1 cellular context compared by ENCODE assay signal in genomic region chr6:165848099-165848461, GRCh38.
A peak's percentile ranks its signal among the peaks of the same experiment; 100 is the strongest.
TF ChIP-seq lines count a peak whose summit lies in the region.

No MANE protein-coding gene starts in this region.

TF ChIP-seq in H1, 55 proteins besides CTCF, POLR2A, EP300 and RAD21 (continued from another document):
- TF ChIP-seq USF2 (IDR thresholded peaks at IDR 0.05; ENCODE audit: low read length) (0 out of 2 replicates have a peak, but pooled peaks have one; percentile 1), TBP (IDR thresholded peaks at IDR 0.05; ENCODE audit: low read depth, low read length) (no peak), YY1 (IDR thresholded peaks at IDR 0.05; ENCODE audit: low read depth, low read length) (peak; percentile 43; the same call in 1 of the 2 replicates)
